ENCODE assay signal across 28 cellular contexts in the genomic region with DNA sequence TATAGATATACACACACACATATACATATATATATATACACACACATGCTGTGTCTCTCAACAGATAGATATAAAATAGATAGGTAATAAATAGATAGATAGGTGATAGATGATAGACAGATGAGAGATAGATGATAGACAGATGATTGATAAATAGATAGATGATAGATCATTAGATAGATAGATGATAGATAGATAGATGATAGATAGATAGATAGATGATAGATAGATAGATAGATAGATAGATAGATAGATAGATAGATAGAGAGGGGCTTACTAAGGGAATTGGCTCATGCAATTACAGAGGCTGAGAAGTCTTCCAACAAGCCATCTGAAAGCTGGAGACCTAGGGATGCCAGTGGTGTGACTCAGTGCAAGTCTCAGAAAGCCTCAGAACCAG.
"Had no signal": no experiment of that assay in that cellular context is flagged by ENCODE, and none has a peak within 500 bp of the region (broad histone marks: within the 10 kb centered on the region; RNA-seq: fewer than 3 reads in every experiment).

No MANE protein-coding gene starts in this region.

- H3K27ac Mint-ChIP-seq: stimulated activated memory B cell treated with anti-CD40 and anti-IgM and Interleukin-4, amounts not matched to agents 10 μg/mL and 1 μg/mL and 100 μg/mL, for 72 hours; stimulated activated naive B cell treated with anti-CD40 and anti-IgM and Interleukin-4, amounts not matched to agents 10 μg/mL and 1 μg/mL and 100 μg/mL, for 72 hours; stimulated activated naive CD8-positive, alpha-beta T cell treated with anti-CD3 and anti-CD28 coated beads, Interleukin-15, amount 100 ng/mL, for 72 hours; stimulated activated naive CD8-positive, alpha-beta T cell treated with anti-CD3 and anti-CD28 coated beads, Interleukin-15, Interleukin-2, amounts not matched to agents 100 ng/mL and 50 ng/mL, for 24 hours; type B pancreatic cell had no signal

- H3K4me3 Mint-ChIP-seq: stimulated activated memory B cell treated with anti-CD40 and anti-IgM and Interleukin-4, amounts not matched to agents 10 μg/mL and 1 μg/mL and 100 μg/mL, for 72 hours; stimulated activated naive B cell treated with anti-CD40 and anti-IgM and Interleukin-4, amounts not matched to agents 10 μg/mL and 1 μg/mL and 100 μg/mL, for 72 hours; stimulated activated naive CD8-positive, alpha-beta T cell treated with anti-CD3 and anti-CD28 coated beads, Interleukin-15, amount 100 ng/mL, for 72 hours; stimulated activated naive CD8-positive, alpha-beta T cell treated with anti-CD3 and anti-CD28 coated beads, Interleukin-15, Interleukin-2, amounts not matched to agents 100 ng/mL and 50 ng/mL, for 24 hours; type B pancreatic cell had no signal

- H3K4me1 Mint-ChIP-seq: stimulated activated naive B cell treated with anti-CD40 and anti-IgM and Interleukin-4, amounts not matched to agents 10 μg/mL and 1 μg/mL and 100 μg/mL, for 72 hours; stimulated activated naive CD8-positive, alpha-beta T cell treated with anti-CD3 and anti-CD28 coated beads, Interleukin-15, amount 100 ng/mL, for 72 hours had no signal

- DNase-seq: stimulated activated CD4-positive, alpha-beta T cell treated with anti-CD3 and anti-CD28 coated beads, Interleukin-2, amount 100 ng/mL, for 48 hours; stimulated activated CD4-positive, alpha-beta T cell treated with anti-CD3 and anti-CD28 coated beads, Interleukin-4, amount 100 ng/mL, for 1 hour; stimulated activated CD4-positive, alpha-beta T cell treated with anti-CD3 and anti-CD28 coated beads, Interleukin-4, amount 100 ng/mL, for 24 hours; stimulated activated CD4-positive, alpha-beta T cell treated with anti-CD3 and anti-CD28 coated beads, Interleukin-4, amount 100 ng/mL, for 4 hours; stimulated activated CD8-positive, alpha-beta memory T cell treated with anti-CD3 and anti-CD28 coated beads, Interleukin-4, amount 100 ng/mL, for 48 hours; stimulated activated naive B cell treated with anti-CD40 and anti-IgM and Interleukin-4, amounts not matched to agents 10 μg/mL and 1 μg/mL and 100 μg/mL, for 72 hours; stimulated activated naive CD4-positive, alpha-beta T cell; stimulated activated naive CD4-positive, alpha-beta T cell treated with Interleukin-2 at 50 U/mL for 16 hours; stimulated activated naive CD8-positive, alpha-beta T cell treated with anti-CD3 and anti-CD28 coated beads, Interleukin-15, amount 100 ng/mL, for 72 hours; stimulated activated naive CD8-positive, alpha-beta T cell treated with anti-CD3 and anti-CD28 coated beads, Interleukin-15, Interleukin-2, amounts not matched to agents 100 U/mL and 50 U/mL, for 24 hours; stomach; substantia nigra; testis; thyroid gland; tibial artery; transverse colon; trophoblast cell; upper lobe of left lung; upper lobe of right lung; uterus had no signal

- H3K36me3 Mint-ChIP-seq: stimulated activated memory B cell treated with anti-CD40 and anti-IgM and Interleukin-4, amounts not matched to agents 10 μg/mL and 1 μg/mL and 100 μg/mL, for 72 hours; stimulated activated naive B cell treated with anti-CD40 and anti-IgM and Interleukin-4, amounts not matched to agents 10 μg/mL and 1 μg/mL and 100 μg/mL, for 72 hours; type B pancreatic cell had no signal

- H3K27ac ChIP-seq: stomach, suprapubic skin, testis, thoracic aorta, thyroid gland, tibial artery, tibial nerve, transverse colon, upper lobe of left lung, upper lobe of right lung, uterus, vagina had no signal

- ATAC-seq: stimulated activated memory B cell treated with anti-CD40 and anti-IgM and Interleukin-4, amounts not matched to agents 10 μg/mL and 1 μg/mL and 100 μg/mL, for 72 hours; stimulated activated naive B cell treated with anti-CD40 and anti-IgM and Interleukin-4, amounts not matched to agents 10 μg/mL and 1 μg/mL and 100 μg/mL, for 72 hours; stimulated activated naive CD8-positive, alpha-beta T cell treated with anti-CD3 and anti-CD28 coated beads, Interleukin-15, amount 100 ng/mL, for 72 hours; stimulated activated naive CD8-positive, alpha-beta T cell treated with anti-CD3 and anti-CD28 coated beads, Interleukin-15, Interleukin-2, amounts not matched to agents 100 U/mL and 50 U/mL, for 24 hours; upper lobe of right lung had no signal

- H3K9me3 Mint-ChIP-seq: stimulated activated memory B cell treated with anti-CD40 and anti-IgM and Interleukin-4, amounts not matched to agents 10 μg/mL and 1 μg/mL and 100 μg/mL, for 72 hours; stimulated activated naive CD8-positive, alpha-beta T cell treated with anti-CD3 and anti-CD28 coated beads, Interleukin-15, amount 100 ng/mL, for 72 hours; stimulated activated naive CD8-positive, alpha-beta T cell treated with anti-CD3 and anti-CD28 coated beads, Interleukin-15, Interleukin-2, amounts not matched to agents 100 ng/mL and 50 ng/mL, for 24 hours; type B pancreatic cell had no signal

- H3K4me3 ChIP-seq: stomach, suprapubic skin, testis, thoracic aorta, thyroid gland, tibial artery, tibial nerve, transverse colon, upper lobe of left lung, upper lobe of right lung, uterus, vagina had no signal

- H3K9me3 ChIP-seq: suprapubic skin, testis, thoracic aorta, thyroid gland, tibial artery, transverse colon, upper lobe of left lung, upper lobe of right lung, uterus, vagina had no signal

- H3K4me1 ChIP-seq: stomach, suprapubic skin, testis, thyroid gland, tibial nerve, transverse colon, upper lobe of left lung, upper lobe of right lung, uterus, vagina had no signal

- H3K27me3 ChIP-seq: stomach, suprapubic skin, testis, thyroid gland, tibial artery, tibial nerve, transverse colon, upper lobe of left lung, upper lobe of right lung, uterus, vagina had no signal

- H3K36me3 ChIP-seq: stomach, suprapubic skin, thoracic aorta, thyroid gland, tibial artery, tibial nerve, transverse colon, upper lobe of left lung, upper lobe of right lung, uterus, vagina had no signal

- FAIRE-seq: urothelium cell line had no signal
